Comparison of ENCODE assay signal across 23 cellular contexts in genomic region chr12:71759941-71760340, GRCh38. TPM values are rescaled to one million over a fixed set of nuclear protein-coding genes. Genes with fewer than 3 reads are reported as not detected.
DNase-seq lines count a peak whose midpoint lies in the region; ATAC-seq, FAIRE-seq and TF ChIP-seq lines count a peak whose summit lies in the region.
"Had no signal": no experiment of that assay in that cellular context is flagged by ENCODE, and none has a peak within 500 bp of the region (broad histone marks: within the 10 kb centered on the region; RNA-seq: fewer than 3 reads in every experiment).

No MANE protein-coding gene starts in this region.

- no peak overlapping the region for H2BK120ac ChIP-seq in H1 (replicated peaks; ENCODE audit: low read depth, low read length)

- peaks cover 5 to 26% (median 13%) of the 10 kb centered on the region in 7 donors for H3K9me3 Mint-ChIP-seq in CD4-positive, CD25-positive, alpha-beta regulatory T cell
- peaks cover 17% of the 10 kb centered on the region for H3K9me3 Mint-ChIP-seq in activated B cell treated with CpG ODN at 0.5 μM for 24 hours
- peaks cover 0 to 3% of the 10 kb centered on the region in 2 donors for H3K9me3 Mint-ChIP-seq in effector memory CD8-positive, alpha-beta T cell
- peaks cover 28% of the 10 kb centered on the region for H3K9me3 Mint-ChIP-seq in CD8-positive, alpha-beta T cell
- H3K9me3 Mint-ChIP-seq: GM23338 had no signal

- H4K91ac ChIP-seq in H1 (replicated peaks; ENCODE audit: insufficient read length, low read length) = no peak overlapping the region

- peaks cover 29% of the 10 kb centered on the region for H3K4me1 ChIP-seq in CD4-positive, CD25-positive, alpha-beta regulatory T cell (ENCODE audit: control insufficient read depth, insufficient read depth, low read length, poor library complexity, severe bottlenecking)
- H3K4me1 ChIP-seq in HCT116 (ENCODE audit: control insufficient read depth in 1 of 2, insufficient read depth in 2 of 2, low read length in 2 of 2) (peaks cover 3 to 8% of the 10 kb centered on the region in 2 experiments; a peak in 3 of 4 replicates), H1 (replicated peaks in 1 of 4; ENCODE audit: control insufficient read depth in 3 of 4, insufficient read depth in 4 of 4, low read length in 3 of 4) (peaks cover 0 to 4% (median 1%) of the 10 kb centered on the region in 4 experiments; a peak in 2 of 7 replicates)
- H3K4me1 ChIP-seq in CD8-positive, alpha-beta T cell (ENCODE audit: insufficient read depth, low read length) = peaks cover 22% of the 10 kb centered on the region

- no peak overlapping the region for H2BK5ac ChIP-seq in H1 (ENCODE audit: low read depth, low read length)

- H2BK12ac ChIP-seq in H1 (ENCODE audit: low read depth, low read length) = no peak overlapping the region

- H2BK15ac ChIP-seq in H1 (ENCODE audit: low read length) = no peak overlapping the region

- intact Hi-C loops in HCT116 (cut with micrococcal nuclease) (no loop called here), activated B cell treated with CpG ODN at 0.5 μM for 24 hours (cut with micrococcal nuclease) (no loop called here)
- intact Hi-C loops in CD8-positive, alpha-beta T cell (cut with DNase I, micrococcal nuclease) = loop anchor here (5.0 to 10.0 kb wide), 3 partner anchors 32 to 1518 kb away; partner anchors contain the start of genes CNOT2 (in 1 of the 2) and KCNMB4 (in 1 of the 2)

- H3K79me2 ChIP-seq in HCT116 (ENCODE audit: insufficient read depth, low read length) = peaks cover 100% of the 10 kb centered on the region
- H3K79me2 ChIP-seq in H1 (ENCODE audit: control insufficient read depth in 1 of 2, insufficient read depth in 2 of 2, low read length in 2 of 2) = peaks cover 26 to 97% of the 10 kb centered on the region in 2 experiments

- no peaks in the 10 kb centered on the region for H3K9me2 ChIP-seq in HCT116 (ENCODE audit: insufficient read depth)

- no peak overlapping the region for H3K14ac ChIP-seq in H1 (ENCODE audit: insufficient read length)

- no peak overlapping the region for H4K5ac ChIP-seq in H1 (ENCODE audit: insufficient read length, low read depth, low read length)

- DNase-seq in CD4-positive, CD25-positive, alpha-beta regulatory T cell = no peak
- no peak for DNase-seq in HCT116 (ENCODE audit: low read depth, low spot score)
- DNase-seq in activated B cell treated with CpG ODN at 0.5 μM for 24 hours = no peak
- no peak for DNase-seq in H1 (ENCODE audit: low read depth in 1 of 2, low spot score in 2 of 2)
- DNase-seq in iPS-NIHi7 (ENCODE audit: extremely low spot score) = no peak
- DNase-seq in SKM-1 (lab: John Stamatoyannopoulos, UW; ENCODE audit: unreplicated experiment) = no peak
- DNase-seq in effector memory CD8-positive, alpha-beta T cell = no peak
- no peak for DNase-seq in CD8-positive, alpha-beta T cell
- DNase-seq: ACHN; BE2C; CD4-positive, alpha-beta memory T cell; DMS 273 treated with DMSO at 0.1 percent for 48 hours; DMS53; DND-41; EL; H7; KG1 had no signal

- 91% methylated on average over 3 of the region's 3 CpGs; no CpG with 5 or more reads in 1 of the 2 experiments for WGBS in H1 (ENCODE audit: extremely low coverage in 1 of 2, insufficient coverage in 1 of 2, insufficient read length in 1 of 2, insufficient replicate concordance in 2 of 2, low coverage in 1 of 2, low lambda C conversion rate in 2 of 2, missing lambda C conversion rate in 1 of 2), 2 experiments

- H2AFZ ChIP-seq in HCT116 (ENCODE audit: low read depth, low read length, poor library complexity, severe bottlenecking) (no peak overlapping the region), H1 (ENCODE audit: low read length) (no peak overlapping the region)
- H2AFZ ChIP-seq: GM23338 had no signal

- no peak overlapping the region for H2AK5ac ChIP-seq in H1 (ENCODE audit: low read depth, low read length)

- H4K8ac ChIP-seq in H1 (ENCODE audit: extremely low read depth, insufficient read depth, low read length) = no peak overlapping the region

- CTCF ChIA-PET in HCT116 (lab: Charles Lee) (interaction anchor here (1.4 kb wide), 1 partner anchor 13 kb away, joined by 3 read pairs; no protein-coding TSS in a partner anchor), activated B cell treated with CpG ODN at 0.5 μM for 24 hours (lab: Charles Lee) (interaction anchor here (0.9 to 2.4 kb wide), 2 partner anchors 13 to 20 kb away, joined by 5 to 10 read pairs; no protein-coding TSS in a partner anchor), H1 (lab: Charles Lee; ENCODE audit: partially characterized antibody) (interaction anchor here (2.1 to 2.9 kb wide), 2 partner anchors 13 to 20 kb away, joined by 10 to 13 read pairs; no protein-coding TSS in a partner anchor)
- CTCF ChIA-PET in CD8-positive, alpha-beta T cell (lab: Charles Lee) = interaction anchor here (1.6 to 2.7 kb wide), 3 partner anchors 13 to 344 kb away, joined by 5 to 10 read pairs (median 8); no protein-coding TSS in a partner anchor

- no peak overlapping the region for H3K56ac ChIP-seq in H1 (replicated peaks; ENCODE audit: insufficient read length, low read depth, low read length)

- H2BK20ac ChIP-seq in H1 (ENCODE audit: low read length) = no peak overlapping the region

- H3K18ac ChIP-seq in H1 (ENCODE audit: extremely low read depth, low read length) = no peak overlapping the region

- ATAC-seq in CD4-positive, CD25-positive, alpha-beta regulatory T cell (ENCODE audit: low read depth in 2 of 2) = no peak
- no peak for ATAC-seq in HCT116
- ATAC-seq in activated B cell treated with CpG ODN at 0.5 μM for 24 hours (ENCODE audit: low read depth) = no peak
- no peak for ATAC-seq in effector memory CD8-positive, alpha-beta T cell (replicated peaks)
- no peak for ATAC-seq in CD8-positive, alpha-beta T cell
- ATAC-seq: GM23338, HepG2 had no signal

- no peaks in the 10 kb centered on the region for H3K27me3 ChIP-seq in CD4-positive, CD25-positive, alpha-beta regulatory T cell (ENCODE audit: control insufficient read depth, insufficient read depth, low read length)
- H3K27me3 ChIP-seq in HCT116 (ENCODE audit: insufficient read depth, low read length) = no peaks in the 10 kb centered on the region
- H3K27me3 ChIP-seq in H1 (replicated peaks in 1 of 4; ENCODE audit: control insufficient read depth in 3 of 4, extremely low read depth in 1 of 4, insufficient read depth in 3 of 4, low read length in 3 of 4) = no peaks in the 10 kb centered on the region
- H3K27me3 ChIP-seq in CD8-positive, alpha-beta T cell (ENCODE audit: insufficient read depth, low read length) = no peaks in the 10 kb centered on the region
- H3K27me3 ChIP-seq: BE2C had no signal

- no peak for TF ChIP-seq POLR2A in HCT116 (IDR thresholded peaks at IDR 0.05; ENCODE audit: borderline replicate concordance, extremely low read depth, insufficient read depth, insufficient read length)
- no peak for TF ChIP-seq POLR2A in H1 (IDR thresholded peaks at IDR 0.05; ENCODE audit: control extremely low read depth in 1 of 2, low read depth in 2 of 2, low read length in 2 of 2)

- H3K4me2 ChIP-seq in HCT116 (ENCODE audit: low read length) = no peak overlapping the region
- no peak overlapping the region for H3K4me2 ChIP-seq in H1 (ENCODE audit: insufficient read depth in 1 of 2, low read depth in 2 of 2, low read length in 2 of 2)
- H3K4me2 ChIP-seq: GM23338 had no signal

- FAIRE-seq in H1 (lab: Jason Lieb, UNC) = no peak
- FAIRE-seq: A204.1, GM12891, HepG2 had no signal

- POLR2A ChIA-PET in HCT116 (lab: Charles Lee) = no interaction called here
- POLR2A ChIA-PET in activated B cell treated with CpG ODN at 0.5 μM for 24 hours (lab: Charles Lee) = interaction anchor here (1.3 kb wide), 1 partner anchor 74 kb away, joined by 4 read pairs; the partner anchor contains the start of gene TMEM19
- POLR2A ChIA-PET in H1 (lab: Charles Lee; ENCODE audit: partially characterized antibody) = no interaction called here
- POLR2A ChIA-PET in CD8-positive, alpha-beta T cell (lab: Charles Lee) = interaction anchor here (1.2 kb wide), 1 partner anchor 74 kb away, joined by 4 read pairs; the partner anchor contains the start of gene TMEM19

- no peak overlapping the region for H3K4ac ChIP-seq in H1 (replicated peaks; ENCODE audit: insufficient read length, low read depth, low read length)

- H3K9ac ChIP-seq in HCT116 (ENCODE audit: low read length) (no peak overlapping the region), H1 (replicated peaks in 1 of 4; ENCODE audit: extremely low read depth in 1 of 4, low read depth in 3 of 4, low read length in 3 of 4) (no peak overlapping the region)

- no peak for TF ChIP-seq CTCF in HCT116 (IDR thresholded peaks at IDR 0.05 in 2 of 3, conservative IDR thresholded peaks at IDR 0.05 in 1 of 3; ENCODE audit: borderline replicate concordance in 1 of 3, insufficient read depth in 1 of 3, low read depth in 2 of 3, low read length in 2 of 3)
- no peak for TF ChIP-seq CTCF in activated B cell treated with CpG ODN at 0.5 μM for 24 hours (IDR thresholded peaks at IDR 0.05)
- no peak for TF ChIP-seq CTCF in H1 (IDR thresholded peaks at IDR 0.05; ENCODE audit: control extremely low read depth in 1 of 3, insufficient read depth in 1 of 3, low read depth in 1 of 3, low read length in 3 of 3)
- no peak for TF ChIP-seq CTCF in CD8-positive, alpha-beta T cell (IDR thresholded peaks at IDR 0.05)

- H3K23me2 ChIP-seq in H1 (ENCODE audit: low read depth, low read length) = no peaks in the 10 kb centered on the region; the same call in 1 of the 2 replicates

- no TSS peak for BruUV-seq in HCT116 (replicated peaks; lab: Mats Ljungman, UMichigan)

- H3K27ac Mint-ChIP-seq in CD4-positive, CD25-positive, alpha-beta regulatory T cell = peak overlapping the region in 1 of 3 donors; percentile 63
- peak overlapping the region; percentile 10 for H3K27ac Mint-ChIP-seq in activated B cell treated with CpG ODN at 0.5 μM for 24 hours
- peak overlapping the region in 1 of 2 donors; percentile 10 for H3K27ac Mint-ChIP-seq in effector memory CD8-positive, alpha-beta T cell
- no peak overlapping the region for H3K27ac Mint-ChIP-seq in CD8-positive, alpha-beta T cell
- H3K27ac Mint-ChIP-seq: GM23338 had no signal

- no peaks in the 10 kb centered on the region for H3K27me3 Mint-ChIP-seq in CD4-positive, CD25-positive, alpha-beta regulatory T cell
- no peaks in the 10 kb centered on the region for H3K27me3 Mint-ChIP-seq in activated B cell treated with CpG ODN at 0.5 μM for 24 hours
- H3K27me3 Mint-ChIP-seq in effector memory CD8-positive, alpha-beta T cell = no peaks in the 10 kb centered on the region
- H3K27me3 Mint-ChIP-seq in CD8-positive, alpha-beta T cell (ENCODE audit: low read depth) = no peaks in the 10 kb centered on the region
- H3K27me3 Mint-ChIP-seq: CD4-positive, alpha-beta memory T cell; IgD-negative memory B cell had no signal

- peaks cover 43% of the 10 kb centered on the region in 2 experiments for H3K9me3 ChIP-seq in CD4-positive, CD25-positive, alpha-beta regulatory T cell (ENCODE audit: control insufficient read depth in 2 of 2, low read length in 2 of 2)
- peaks cover 0 to 12% of the 10 kb centered on the region in 2 experiments; a peak in 1 of 4 replicates for H3K9me3 ChIP-seq in HCT116 (ENCODE audit: control insufficient read depth in 1 of 2, insufficient read depth in 1 of 2, low read depth in 1 of 2, low read length in 2 of 2)
- no peaks in the 10 kb centered on the region for H3K9me3 ChIP-seq in H1 (ENCODE audit: insufficient read depth in 2 of 2, low read depth in 1 of 2, low read length in 1 of 2)
- H3K9me3 ChIP-seq in CD8-positive, alpha-beta T cell (ENCODE audit: low read length) = peaks cover 12% of the 10 kb centered on the region
- H3K9me3 ChIP-seq: BE2C had no signal

- peaks cover 36 to 62% (median 47%) of the 10 kb centered on the region in 4 donors for H3K4me1 Mint-ChIP-seq in CD4-positive, CD25-positive, alpha-beta regulatory T cell
- peaks cover 59% of the 10 kb centered on the region for H3K4me1 Mint-ChIP-seq in activated B cell treated with CpG ODN at 0.5 μM for 24 hours
- peaks cover 36 to 54% of the 10 kb centered on the region in 2 donors for H3K4me1 Mint-ChIP-seq in effector memory CD8-positive, alpha-beta T cell (ENCODE audit: low read depth in 2 of 2)
- H3K4me1 Mint-ChIP-seq in CD8-positive, alpha-beta T cell (ENCODE audit: low read depth) = peaks cover 65% of the 10 kb centered on the region

- peaks cover 4% of the 10 kb centered on the region; the same call in 1 of the 2 replicates for H4K20me1 ChIP-seq in HCT116 (ENCODE audit: insufficient read depth)
- H4K20me1 ChIP-seq in H1 (replicated peaks in 1 of 2; ENCODE audit: control insufficient read depth in 1 of 2, insufficient read depth in 2 of 2, low read length in 2 of 2) = peaks cover 14 to 16% of the 10 kb centered on the region in 2 experiments

- TF ChIP-seq RAD21 in HCT116 (IDR thresholded peaks at IDR 0.05; ENCODE audit: low read depth) = no peak
- no peak for TF ChIP-seq RAD21 in H1 (IDR thresholded peaks at IDR 0.05 in 1 of 2, conservative IDR thresholded peaks at IDR 0.05 in 1 of 2; ENCODE audit: low read depth in 2 of 2, low read length in 2 of 2)

- peaks cover 49% of the 10 kb centered on the region for H3K36me3 Mint-ChIP-seq in CD4-positive, CD25-positive, alpha-beta regulatory T cell
- H3K36me3 Mint-ChIP-seq in activated B cell treated with CpG ODN at 0.5 μM for 24 hours (ENCODE audit: low read depth) = peaks cover 76% of the 10 kb centered on the region
- peaks cover 47% of the 10 kb centered on the region for H3K36me3 Mint-ChIP-seq in effector memory CD8-positive, alpha-beta T cell (ENCODE audit: insufficient read depth)
- peaks cover 60% of the 10 kb centered on the region for H3K36me3 Mint-ChIP-seq in CD8-positive, alpha-beta T cell

- no peak overlapping the region for H3K23ac ChIP-seq in H1 (ENCODE audit: insufficient read length)

- H3K4me3 ChIP-seq in CD4-positive, CD25-positive, alpha-beta regulatory T cell (ENCODE audit: low read depth, low read length) = no peak overlapping the region
- H3K4me3 ChIP-seq in HCT116 (replicated peaks in 1 of 2; ENCODE audit: low read depth in 1 of 2, low read length in 2 of 2) (no peak overlapping the region), H1 (ENCODE audit: extremely low read depth in 1 of 4, insufficient read depth in 2 of 4, low read depth in 3 of 4, low read length in 4 of 4) (no peak overlapping the region)
- no peak overlapping the region for H3K4me3 ChIP-seq in CD8-positive, alpha-beta T cell (ENCODE audit: low read depth, low read length)
- H3K4me3 ChIP-seq: GM23338 had no signal

- RAD21 ChIA-PET in HCT116 (lab: Charles Lee; ENCODE audit: low non-redundant PET in 1 of 2, low total read pairs in 2 of 2, uncharacterized antibody in 2 of 2, unreplicated experiment in 2 of 2) = no interaction called here

- peaks cover 38% of the 10 kb centered on the region for H3K36me3 ChIP-seq in CD4-positive, CD25-positive, alpha-beta regulatory T cell (ENCODE audit: control insufficient read depth, insufficient read depth, low read length)
- H3K36me3 ChIP-seq in HCT116 (ENCODE audit: control insufficient read depth in 1 of 2, insufficient read depth in 2 of 2, low read length in 2 of 2) (peaks cover 0 to 21% of the 10 kb centered on the region in 2 experiments; a peak in 2 of 4 replicates), H1 (ENCODE audit: control insufficient read depth in 2 of 4, insufficient read depth in 4 of 4, low read length in 3 of 4) (peaks cover 0 to 10% (median 2%) of the 10 kb centered on the region in 4 experiments; a peak in 3 of 8 replicates)
- no peaks in the 10 kb centered on the region for H3K36me3 ChIP-seq in CD8-positive, alpha-beta T cell (ENCODE audit: insufficient read depth, low read length)

- peak overlapping the region in 3 of 4 donors; percentile 30 to 80 (median 61) for H3K4me3 Mint-ChIP-seq in CD4-positive, CD25-positive, alpha-beta regulatory T cell
- no peak overlapping the region for H3K4me3 Mint-ChIP-seq in activated B cell treated with CpG ODN at 0.5 μM for 24 hours
- peak overlapping the region in 1 of 2 donors; percentile 38 for H3K4me3 Mint-ChIP-seq in effector memory CD8-positive, alpha-beta T cell
- no peak overlapping the region for H3K4me3 Mint-ChIP-seq in CD8-positive, alpha-beta T cell
- H3K4me3 Mint-ChIP-seq: GM23338 had no signal

- no peak overlapping the region for H3K27ac ChIP-seq in CD4-positive, CD25-positive, alpha-beta regulatory T cell (ENCODE audit: insufficient read depth, low read length, poor library complexity, severe bottlenecking)
- H3K27ac ChIP-seq in HCT116 (ENCODE audit: low read depth, low read length) = no peak overlapping the region
- no peak overlapping the region for H3K27ac ChIP-seq in H1 (ENCODE audit: low read depth, low read length)
- H3K27ac ChIP-seq in CD8-positive, alpha-beta T cell (ENCODE audit: low read depth, low read length) = no peak overlapping the region
- H3K27ac ChIP-seq: C4-2B had no signal

- no peak for TF ChIP-seq EP300 in H1 (IDR thresholded peaks at IDR 0.05; ENCODE audit: borderline replicate concordance in 1 of 2, low read depth in 2 of 2, low read length in 2 of 2)

- H3K79me1 ChIP-seq in H1 (ENCODE audit: low read depth, low read length) = peaks cover 6% of the 10 kb centered on the region; the same call in 1 of the 2 replicates

RNA-seq across cellular contexts. Expression of gene RAB21, which starts 5.3 kb away (rescaled TPM):
- 76.2 TPM for total RNA-seq in CD4-positive, CD25-positive, alpha-beta regulatory T cell
- 10 to 100 TPM; 29.9 to 43.5 (median 35.8) TPM for polyA plus RNA-seq in CD4-positive, CD25-positive, alpha-beta regulatory T cell
- total RNA-seq in HCT116 (2021; ENCODE audit: unreplicated experiment) (57.1 TPM), activated B cell treated with CpG ODN at 0.5 μM for 24 hours (112 and 121 TPM in 2 replicates)
- 20.0 and 22.2 TPM in 2 replicates for polyA plus RNA-seq in HCT116 (2012)
- 44.1 and 47.2 TPM in 2 replicates for total RNA-seq in H1 (2021; fragmentation: NEBNext Ultra II Directional; extraction: Animal tissue kit (Norgen Biotek cat#: 25700))
- polyA plus RNA-seq in H1 (2011; rRNA removed) = 1.1 and 1.2 TPM in 2 replicates
- polyA plus RNA-seq in H1 (2011; cell fraction: cytosol; rRNA removed) = 3.0 TPM
- 1.2 TPM for polyA plus RNA-seq in H1 (2011; cell fraction: nucleus; rRNA removed)
- 14.8 to 34.2 TPM (median 18.4 TPM) in 4 replicates for polyA plus RNA-seq in H1 (2012, experiment 1 of 2)
- polyA plus RNA-seq in H1 (2012, experiment 2 of 2) = 6.5 TPM
- polyA plus RNA-seq in H1 (2013, experiment 1 of 2) = 21.3 TPM
- 23.0 TPM for polyA plus RNA-seq in H1 (2013, experiment 2 of 2)
- 5.6 and 6.9 TPM in 2 replicates for polyA minus RNA-seq in H1 (2011; rRNA and poly(A)+ RNA removed)
- polyA minus RNA-seq in H1 (2011; cell fraction: cytosol; rRNA and poly(A)+ RNA removed) = 4.6 TPM
- polyA minus RNA-seq in H1 (2011; cell fraction: nucleus; rRNA and poly(A)+ RNA removed) = 6.2 TPM
- 100 to 1,000 TPM; 111 to 127 TPM for total RNA-seq in CD8-positive, alpha-beta T cell

Comparison
In these comparisons a context has a peak if more than half of its experiments do, and no peak if none do; other contexts are left out.
1. H3K4me3 Mint-ChIP-seq: peak in CD4-positive, CD25-positive, alpha-beta regulatory T cell (3 of 4); none in activated B cell treated with CpG ODN at 0.5 μM for 24 hours (single experiment) and CD8-positive, alpha-beta T cell (single experiment).
2. POLR2A ChIA-PET loops: an anchor here in activated B cell treated with CpG ODN at 0.5 μM for 24 hours (1.3 kb wide) and CD8-positive, alpha-beta T cell (1.2 kb wide); none called in HCT116 and H1.
3. intact Hi-C loops: an anchor here in CD8-positive, alpha-beta T cell (5.0 to 10.0 kb wide); none called in HCT116 and activated B cell treated with CpG ODN at 0.5 μM for 24 hours.